In genomic region chr20:46020515-46020914, GRCh38 we compare ENCODE assay signal across 21 cellular contexts. TPM values are rescaled to one million over a fixed set of nuclear protein-coding genes. Genes with fewer than 3 reads are reported as not detected.
A peak's percentile ranks its signal among the peaks of the same experiment; 100 is the strongest.
DNase-seq lines count a peak whose midpoint lies in the region; ATAC-seq, FAIRE-seq and TF ChIP-seq lines count a peak whose summit lies in the region.
"Had no signal": no experiment of that assay in that cellular context is flagged by ENCODE, and none has a peak within 500 bp of the region (broad histone marks: within the 10 kb centered on the region; RNA-seq: fewer than 3 reads in every experiment).

No MANE protein-coding gene starts in this region.

- H3K27me3 ChIP-seq in endodermal cell (ENCODE audit: control insufficient read depth, insufficient read depth, low read length, poor library complexity, severe bottlenecking), result peaks cover 27% of the 10 kb centered on the region

- H3K36me3 ChIP-seq in endodermal cell (ENCODE audit: control insufficient read depth, insufficient read depth, low read length), result no peaks in the 10 kb centered on the region

- peaks cover 29% of the 10 kb centered on the region for H3K4me1 Mint-ChIP-seq in activated naive CD4-positive, alpha-beta T cell treated with anti-CD3 and anti-CD28 coated beads, Interleukin-2, amount 10 ng/mL, durations not matched to agents 7 days and 5 days
- peaks cover 5% of the 10 kb centered on the region for H3K4me1 Mint-ChIP-seq in endodermal cell
- H3K4me1 Mint-ChIP-seq in progenitor cell of endocrine pancreas (ENCODE audit: low read depth), result peaks cover 6% of the 10 kb centered on the region

- no peak overlapping the region for H3K27ac Mint-ChIP-seq in activated naive CD4-positive, alpha-beta T cell treated with anti-CD3 and anti-CD28 coated beads, Interleukin-2, amount 10 ng/mL, durations not matched to agents 7 days and 5 days
- H3K27ac Mint-ChIP-seq in endodermal cell (no peak overlapping the region), progenitor cell of endocrine pancreas (no peak overlapping the region)

- H3K9me3 ChIP-seq in endodermal cell (ENCODE audit: control insufficient read depth, low read length), result no peaks in the 10 kb centered on the region
- H3K9me3 ChIP-seq: neutrophil had no signal

- H3K4me3 ChIP-seq in endodermal cell (ENCODE audit: low read length), result no peak overlapping the region

- TF ChIP-seq POLR2A in GM12892 (IDR thresholded peaks at IDR 0.05; ENCODE audit: low read depth, low read length), result no peak

- no peak overlapping the region for H3K27ac ChIP-seq in endodermal cell (ENCODE audit: low read depth, low read length)
- H3K27ac ChIP-seq: neutrophil had no signal

- DNase-seq in activated naive CD4-positive, alpha-beta T cell treated with anti-CD3 and anti-CD28 coated beads, Interleukin-2, amount 10 ng/mL, durations not matched to agents 7 days and 5 days, result no peak
- DNase-seq in activated naive CD4-positive, alpha-beta T cell treated with anti-CD3 and anti-CD28 coated beads, Interleukin-2, amount 50 U/mL, for 16 hours, result no peak
- DNase-seq in NCI-H82 treated with DMSO at 0.1 percent for 48 hours (lab: John Stamatoyannopoulos, UW; ENCODE audit: unreplicated experiment), result peak; percentile 96
- no peak for DNase-seq in endodermal cell
- DNase-seq in progenitor cell of endocrine pancreas (ENCODE audit: low spot score, unreplicated experiment), result no peak
- DNase-seq in GM19238 (ENCODE audit: insufficient read length, low spot score), result no peak
- DNase-seq in GM12892 (ENCODE audit: insufficient read length), result no peak
- DNase-seq: activated effector memory CD4-positive, alpha-beta T cell treated with anti-CD3 and anti-CD28 coated beads, Interleukin-2, amount 50 U/mL, for 16 hours; foreskin fibroblast; kidney glomerular epithelial cell; mesenchymal stem cell; NCI-H187 treated with DMSO at 0.1 percent for 48 hours; Right ventricle myocardium superior; stimulated activated CD4-positive, alpha-beta T cell treated with anti-CD3 and anti-CD28 coated beads, Interleukin-12 subunit alpha, Interleukin-12 subunit beta, amount 100 ng/mL, for 4 hours had no signal

- CTCF ChIA-PET in activated naive CD4-positive, alpha-beta T cell treated with anti-CD3 and anti-CD28 coated beads, Interleukin-2, amount 10 ng/mL, durations not matched to agents 7 days and 5 days (lab: Charles Lee), result no interaction called here

- no peak for ATAC-seq in HG03039 (IDR thresholded peaks at IDR 0.05; ENCODE audit: unreplicated experiment)

- TF ChIP-seq CTCF in endodermal cell (conservative IDR thresholded peaks at IDR 0.05) (no peak), progenitor cell of endocrine pancreas (IDR thresholded peaks at IDR 0.05; ENCODE audit: unreplicated experiment) (no peak)

- FAIRE-seq in GM12892 (lab: Jason Lieb, UNC), result no peak
- FAIRE-seq: colon, GM18507, H54 had no signal

- H3K36me3 Mint-ChIP-seq in activated naive CD4-positive, alpha-beta T cell treated with anti-CD3 and anti-CD28 coated beads, Interleukin-2, amount 10 ng/mL, durations not matched to agents 7 days and 5 days, result no peaks in the 10 kb centered on the region
- H3K36me3 Mint-ChIP-seq in endodermal cell (ENCODE audit: low read depth), result no peaks in the 10 kb centered on the region
- H3K36me3 Mint-ChIP-seq in progenitor cell of endocrine pancreas (ENCODE audit: insufficient read depth), result no peaks in the 10 kb centered on the region

- peaks cover 65% of the 10 kb centered on the region for H3K27me3 Mint-ChIP-seq in activated naive CD4-positive, alpha-beta T cell treated with anti-CD3 and anti-CD28 coated beads, Interleukin-2, amount 10 ng/mL, durations not matched to agents 7 days and 5 days
- H3K27me3 Mint-ChIP-seq in endodermal cell (ENCODE audit: insufficient read depth) (peaks cover 28% of the 10 kb centered on the region), progenitor cell of endocrine pancreas (peaks cover 56% of the 10 kb centered on the region)

- H3K4me1 ChIP-seq in endodermal cell (ENCODE audit: control insufficient read depth, insufficient read depth, low read length), result no peaks in the 10 kb centered on the region

- 76 to 94% methylated on average over 4 to 5 of the region's 5 CpGs for WGBS in endodermal cell (ENCODE audit: insufficient coverage in 1 of 2, insufficient read length in 1 of 2), 2 experiments

- H3K9ac ChIP-seq in endodermal cell (ENCODE audit: extremely low read depth, low read length, poor library complexity, severe bottlenecking), result no peak overlapping the region

- H3K4me3 Mint-ChIP-seq in activated naive CD4-positive, alpha-beta T cell treated with anti-CD3 and anti-CD28 coated beads, Interleukin-2, amount 10 ng/mL, durations not matched to agents 7 days and 5 days, result peak overlapping the region; percentile 1
- H3K4me3 Mint-ChIP-seq in endodermal cell (peak overlapping the region; percentile 68), progenitor cell of endocrine pancreas (ENCODE audit: low read depth) (peak overlapping the region; percentile 79)

- peaks cover 3% of the 10 kb centered on the region for H3K9me3 Mint-ChIP-seq in activated naive CD4-positive, alpha-beta T cell treated with anti-CD3 and anti-CD28 coated beads, Interleukin-2, amount 10 ng/mL, durations not matched to agents 7 days and 5 days
- H3K9me3 Mint-ChIP-seq in endodermal cell, result no peaks in the 10 kb centered on the region
- H3K9me3 Mint-ChIP-seq in progenitor cell of endocrine pancreas (ENCODE audit: low read depth), result no peaks in the 10 kb centered on the region

RNA-seq across cellular contexts. Expression of gene SLC12A5, which starts 8.5 kb away (rescaled TPM):
- total RNA-seq in endodermal cell (10 to 100 TPM in 1 of 2 donors, 1 to 10 TPM in 1; 5.7 to 10.2 TPM), progenitor cell of endocrine pancreas (8.5 and 8.8 TPM in 2 replicates)
- polyA plus RNA-seq in endodermal cell (2013, experiment 1 of 2), result 7.2 TPM
- polyA plus RNA-seq in endodermal cell (2013, experiment 2 of 2), result 7.4 TPM
- 2.3 TPM for polyA plus RNA-seq in GM12892 (2012; ENCODE audit: missing spikeins)
- total RNA-seq: Daoy, Right ventricle myocardium superior had no signal

RNA-seq across cellular contexts. Expression of gene MMP9, which starts 11.8 kb away (rescaled TPM):
- total RNA-seq in endodermal cell (under 1 TPM; 0.15 to 0.29 TPM), progenitor cell of endocrine pancreas (not detected in 2 replicates)
- polyA plus RNA-seq in endodermal cell (2013, experiment 1 of 2), result 0.32 TPM
- polyA plus RNA-seq in endodermal cell (2013, experiment 2 of 2), result 0.83 TPM
- 0.15 TPM for polyA plus RNA-seq in GM12892 (2012; ENCODE audit: missing spikeins)
- total RNA-seq: renal cortical epithelial cell had no signal

RNA-seq across cellular contexts. Expression of gene ZNF335, which starts 48.5 kb away (rescaled TPM):
- total RNA-seq in endodermal cell (10 to 100 TPM; 18.3 to 21.0 TPM), progenitor cell of endocrine pancreas (27.4 and 28.5 TPM in 2 replicates)
- polyA plus RNA-seq in endodermal cell (2013, experiment 1 of 2), result 14.5 TPM
- 12.8 TPM for polyA plus RNA-seq in endodermal cell (2013, experiment 2 of 2)
- 10.0 TPM for polyA plus RNA-seq in GM12892 (2012; ENCODE audit: missing spikeins)

Comparison
In these comparisons a context has a peak if more than half of its experiments do, and no peak if none do; other contexts are left out.
1. H3K4me3 Mint-ChIP-seq: peak in every context shown above with its lines; median percentile 79 in progenitor cell of endocrine pancreas; 68 in endodermal cell; 1 in activated naive CD4-positive, alpha-beta T cell treated with anti-CD3 and anti-CD28 coated beads, Interleukin-2, amount 10 ng/mL, durations not matched to agents 7 days and 5 days.